28 cellular contexts compared by ENCODE assay signal in genomic region chr4:26529479-26529878, GRCh38. TPM values are rescaled to one million over a fixed set of nuclear protein-coding genes. Genes with fewer than 3 reads are reported as not detected.
"Had no signal": no experiment of that assay in that cellular context is flagged by ENCODE, and none has a peak within 500 bp of the region (broad histone marks: within the 10 kb centered on the region; RNA-seq: fewer than 3 reads in every experiment).

No MANE protein-coding gene starts in this region.

- DNase-seq: activated CD4-positive, alpha-beta T cell treated with anti-CD3 and anti-CD28 coated beads for 4 hours; activated CD4-positive, alpha-beta T cell treated with anti-CD3 and anti-CD28 coated beads, Interleukin-2, amount 50 U/mL, for 4 hours; activated effector memory CD4-positive, alpha-beta T cell treated with Interleukin-2 at 50 U/mL for 16 hours; activated naive CD4-positive, alpha-beta T cell treated with Interleukin-2 at 50 U/mL for 16 hours; brain microvascular endothelial cell; dorsolateral prefrontal cortex; effector memory CD4-positive, alpha-beta T cell; left colon; mammary epithelial cell; naive thymus-derived CD8-positive, alpha-beta T cell; pancreas; psoas muscle; spleen; stimulated activated naive CD4-positive, alpha-beta T cell; T-helper 9 cell had no signal

- H3K9me3 ChIP-seq: gastroesophageal sphincter, neutrophil, pancreas, psoas muscle, right atrium auricular region had no signal

- H3K27me3 ChIP-seq: brain microvascular endothelial cell, dorsolateral prefrontal cortex, gastroesophageal sphincter, neutrophil, pancreas, right atrium auricular region, spleen, tibial nerve had no signal

- H3K4me3 ChIP-seq: coronary artery, gastroesophageal sphincter, pancreas, psoas muscle, right atrium auricular region, spleen, tibial nerve had no signal

- H3K27ac ChIP-seq: brain microvascular endothelial cell, coronary artery, gastroesophageal sphincter, neutrophil, pancreas, psoas muscle, right atrium auricular region, spleen, tibial nerve, VCaP had no signal

- H3K36me3 ChIP-seq: brain microvascular endothelial cell, gastroesophageal sphincter, neutrophil, pancreas, right atrium auricular region, spleen, tibial nerve had no signal

- H3K4me1 ChIP-seq: pancreas, psoas muscle, right atrium auricular region, spleen, tibial nerve had no signal

- ATAC-seq: gastroesophageal sphincter; left colon; naive thymus-derived CD8-positive, alpha-beta T cell; pancreas; psoas muscle had no signal

RNA-seq across cellular contexts. Expression of gene CCKAR, which starts 39.2 kb away (rescaled TPM):
- total RNA-seq: cardiac septum; cerebellum; epithelial cell of proximal tubule; left colon; liver; mammary epithelial cell; mesothelial cell of epicardium; naive thymus-derived CD8-positive, alpha-beta T cell; psoas muscle; right atrium auricular region; spleen; tibial nerve had no signal
- polyA plus RNA-seq: keratinocyte; liver; mammary epithelial cell; naive thymus-derived CD8-positive, alpha-beta T cell; pancreas; psoas muscle; spleen; urinary bladder had no signal
